Comparison of ENCODE assay signal across 1 cellular context in the genomic region with DNA sequence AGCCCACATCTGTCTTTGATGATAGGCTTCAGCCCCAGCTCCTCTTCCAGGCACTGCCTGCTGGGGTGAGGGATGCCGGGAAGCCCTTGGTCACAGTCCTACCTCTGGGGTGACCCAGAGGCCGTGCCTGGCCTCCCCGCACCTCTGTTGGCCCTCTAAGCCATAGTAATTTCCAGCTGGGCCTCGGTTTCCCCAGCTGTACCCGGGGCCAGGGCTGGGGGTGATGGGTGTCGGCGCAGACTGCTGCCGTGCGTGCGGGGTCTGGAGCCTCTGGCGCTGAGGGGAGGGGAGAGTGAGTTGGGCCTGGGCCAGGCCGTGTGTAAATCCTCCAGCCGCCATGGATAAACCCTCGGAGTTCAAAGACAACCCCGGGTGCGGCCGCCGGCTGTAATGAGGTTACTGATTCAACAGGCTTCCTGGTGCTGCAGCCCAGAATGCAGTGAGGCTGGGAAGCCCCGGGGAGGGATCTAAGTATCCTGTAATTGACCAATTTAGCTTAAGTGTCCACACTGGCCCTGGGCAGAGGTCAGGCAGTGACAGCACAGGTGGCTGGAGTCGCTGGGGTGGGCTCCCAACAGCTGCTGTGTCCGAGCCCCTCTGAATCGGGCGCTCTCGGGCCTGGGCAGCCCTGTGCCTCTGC.
TF ChIP-seq lines count a peak whose summit lies in the region.

No MANE protein-coding gene starts in this region.

TF ChIP-seq in HepG2, 621 proteins besides CTCF, POLR2A, EP300 and RAD21 (continued from another document and continues in another):
- TF ChIP-seq, protein P1, sequence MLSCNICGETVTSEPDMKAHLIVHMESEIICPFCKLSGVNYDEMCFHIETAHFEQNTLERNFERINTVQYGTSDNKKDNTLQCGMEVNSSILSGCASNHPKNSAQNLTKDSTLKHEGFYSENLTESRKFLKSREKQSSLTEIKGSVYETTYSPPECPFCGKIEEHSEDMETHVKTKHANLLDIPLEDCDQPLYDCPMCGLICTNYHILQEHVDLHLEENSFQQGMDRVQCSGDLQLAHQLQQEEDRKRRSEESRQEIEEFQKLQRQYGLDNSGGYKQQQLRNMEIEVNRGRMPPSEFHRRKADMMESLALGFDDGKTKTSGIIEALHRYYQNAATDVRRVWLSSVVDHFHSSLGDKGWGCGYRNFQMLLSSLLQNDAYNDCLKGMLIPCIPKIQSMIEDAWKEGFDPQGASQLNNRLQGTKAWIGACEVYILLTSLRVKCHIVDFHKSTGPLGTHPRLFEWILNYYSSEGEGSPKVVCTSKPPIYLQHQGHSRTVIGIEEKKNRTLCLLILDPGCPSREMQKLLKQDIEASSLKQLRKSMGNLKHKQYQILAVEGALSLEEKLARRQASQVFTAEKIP (CRISPR knock-in tag; IDR thresholded peaks at IDR 0.05; ENCODE audit: borderline replicate concordance) = no peak
- TF ChIP-seq ZNF564 (CRISPR knock-in tag; IDR thresholded peaks at IDR 0.05) = 0 out of 2 replicates have a peak, but pooled peaks have one; percentile 26
- peak; percentile 39; the same call in 1 of the 2 replicates for TF ChIP-seq KAT8 (CRISPR knock-in tag; IDR thresholded peaks at IDR 0.05)
- no peak for TF ChIP-seq ZNF556 (CRISPR knock-in tag; IDR thresholded peaks at IDR 0.05; ENCODE audit: borderline replicate concordance)
- TF ChIP-seq, protein P2, sequence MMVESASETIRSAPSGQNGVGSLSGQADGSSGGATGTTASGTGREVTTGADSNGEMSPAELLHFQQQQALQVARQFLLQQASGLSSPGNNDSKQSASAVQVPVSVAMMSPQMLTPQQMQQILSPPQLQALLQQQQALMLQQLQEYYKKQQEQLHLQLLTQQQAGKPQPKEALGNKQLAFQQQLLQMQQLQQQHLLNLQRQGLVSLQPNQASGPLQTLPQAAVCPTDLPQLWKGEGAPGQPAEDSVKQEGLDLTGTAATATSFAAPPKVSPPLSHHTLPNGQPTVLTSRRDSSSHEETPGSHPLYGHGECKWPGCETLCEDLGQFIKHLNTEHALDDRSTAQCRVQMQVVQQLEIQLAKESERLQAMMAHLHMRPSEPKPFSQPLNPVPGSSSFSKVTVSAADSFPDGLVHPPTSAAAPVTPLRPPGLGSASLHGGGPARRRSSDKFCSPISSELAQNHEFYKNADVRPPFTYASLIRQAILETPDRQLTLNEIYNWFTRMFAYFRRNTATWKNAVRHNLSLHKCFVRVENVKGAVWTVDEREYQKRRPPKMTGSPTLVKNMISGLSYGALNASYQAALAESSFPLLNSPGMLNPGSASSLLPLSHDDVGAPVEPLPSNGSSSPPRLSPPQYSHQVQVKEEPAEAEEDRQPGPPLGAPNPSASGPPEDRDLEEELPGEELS (CRISPR knock-in tag; IDR thresholded peaks at IDR 0.05) = peak; percentile 47
- TF ChIP-seq SP5 (CRISPR knock-in tag; IDR thresholded peaks at IDR 0.05; ENCODE audit: borderline replicate concordance, low read depth) = peak; percentile 11; the same call in 1 of the 2 replicates
- TF ChIP-seq, protein P3, sequence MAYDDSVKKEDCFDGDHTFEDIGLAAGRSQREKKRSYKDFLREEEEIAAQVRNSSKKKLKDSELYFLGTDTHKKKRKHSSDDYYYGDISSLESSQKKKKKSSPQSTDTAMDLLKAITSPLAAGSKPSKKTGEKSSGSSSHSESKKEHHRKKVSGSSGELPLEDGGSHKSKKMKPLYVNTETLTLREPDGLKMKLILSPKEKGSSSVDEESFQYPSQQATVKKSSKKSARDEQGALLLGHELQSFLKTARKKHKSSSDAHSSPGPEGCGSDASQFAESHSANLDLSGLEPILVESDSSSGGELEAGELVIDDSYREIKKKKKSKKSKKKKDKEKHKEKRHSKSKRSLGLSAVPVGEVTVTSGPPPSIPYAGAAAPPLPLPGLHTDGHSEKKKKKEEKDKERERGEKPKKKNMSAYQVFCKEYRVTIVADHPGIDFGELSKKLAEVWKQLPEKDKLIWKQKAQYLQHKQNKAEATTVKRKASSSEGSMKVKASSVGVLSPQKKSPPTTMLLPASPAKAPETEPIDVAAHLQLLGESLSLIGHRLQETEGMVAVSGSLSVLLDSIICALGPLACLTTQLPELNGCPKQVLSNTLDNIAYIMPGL (CRISPR knock-in tag; IDR thresholded peaks at IDR 0.05; ENCODE audit: borderline replicate concordance in 1 of 2, low read depth in 1 of 2) = peak in 1 of 2 experiments; percentile 37; a peak in 1 of 4 replicates
- TF ChIP-seq ZNF766 (CRISPR knock-in tag; IDR thresholded peaks at IDR 0.05; ENCODE audit: borderline replicate concordance) = peak; percentile 67; the same call in 1 of the 2 replicates
- no peak for TF ChIP-seq PRPF4 (IDR thresholded peaks at IDR 0.05; ENCODE audit: low read depth, low read length, poor library complexity, severe bottlenecking)
- TF ChIP-seq, protein P4, sequence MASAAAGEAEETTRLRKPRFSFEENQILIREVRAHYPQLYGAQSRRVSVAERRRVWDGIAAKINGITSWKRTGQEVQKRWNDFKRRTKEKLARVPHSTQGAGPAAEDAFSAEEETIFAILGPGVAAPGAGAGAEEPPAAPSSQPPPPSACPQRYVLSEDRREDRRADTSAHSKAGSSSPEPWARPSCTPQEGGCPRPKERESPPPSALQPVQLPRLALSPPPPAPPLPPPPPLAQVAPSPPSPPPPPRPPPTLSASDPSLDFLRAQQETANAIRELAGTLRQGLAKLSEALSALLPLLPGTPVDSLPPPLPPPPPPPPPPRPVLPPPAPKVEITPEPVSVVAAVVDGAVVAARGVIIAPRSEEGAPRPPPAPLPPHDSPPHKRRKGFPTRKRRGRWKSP (CRISPR knock-in tag; IDR thresholded peaks at IDR 0.05) = peak; percentile 37; the same call in 1 of the 2 replicates
- no peak for TF ChIP-seq KDM6A (CRISPR knock-in tag; IDR thresholded peaks at IDR 0.05; ENCODE audit: low read depth)
- no peak for TF ChIP-seq TBL1XR1 (IDR thresholded peaks at IDR 0.05; ENCODE audit: borderline replicate concordance, low read length, partially characterized antibody)
- no peak for TF ChIP-seq ZNF83 (CRISPR knock-in tag; IDR thresholded peaks at IDR 0.05; ENCODE audit: borderline replicate concordance)
- no peak for TF ChIP-seq NFRKB (IDR thresholded peaks at IDR 0.05)
- TF ChIP-seq DR1 (CRISPR knock-in tag; IDR thresholded peaks at IDR 0.05) = 0 out of 2 replicates have a peak, but pooled peaks have one; percentile 13
- TF ChIP-seq FOXA3 (CRISPR knock-in tag; IDR thresholded peaks at IDR 0.05) = peak; percentile 65
- no peak for TF ChIP-seq U2AF1 (optimal IDR thresholded peaks at IDR 0.05; ENCODE audit: low read depth, low read length)
- TF ChIP-seq, protein P5, sequence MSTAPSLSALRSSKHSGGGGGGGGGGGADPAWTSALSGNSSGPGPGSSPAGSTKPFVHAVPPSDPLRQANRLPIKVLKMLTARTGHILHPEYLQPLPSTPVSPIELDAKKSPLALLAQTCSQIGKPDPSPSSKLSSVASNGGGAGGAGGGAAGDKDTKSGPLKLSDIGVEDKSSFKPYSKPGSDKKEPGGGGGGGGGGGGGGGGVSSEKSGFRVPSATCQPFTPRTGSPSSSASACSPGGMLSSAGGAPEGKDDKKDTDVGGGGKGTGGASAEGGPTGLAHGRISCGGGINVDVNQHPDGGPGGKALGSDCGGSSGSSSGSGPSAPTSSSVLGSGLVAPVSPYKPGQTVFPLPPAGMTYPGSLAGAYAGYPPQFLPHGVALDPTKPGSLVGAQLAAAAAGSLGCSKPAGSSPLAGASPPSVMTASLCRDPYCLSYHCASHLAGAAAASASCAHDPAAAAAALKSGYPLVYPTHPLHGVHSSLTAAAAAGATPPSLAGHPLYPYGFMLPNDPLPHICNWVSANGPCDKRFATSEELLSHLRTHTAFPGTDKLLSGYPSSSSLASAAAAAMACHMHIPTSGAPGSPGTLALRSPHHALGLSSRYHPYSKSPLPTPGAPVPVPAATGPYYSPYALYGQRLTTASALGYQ (CRISPR knock-in tag; IDR thresholded peaks at IDR 0.05) = no peak
- TF ChIP-seq ZBED4 (CRISPR knock-in tag; IDR thresholded peaks at IDR 0.05; ENCODE audit: borderline replicate concordance) = peak; percentile 87; the same call in 1 of the 2 replicates
- no peak for TF ChIP-seq RERE (CRISPR knock-in tag; IDR thresholded peaks at IDR 0.05; ENCODE audit: low read depth)
- 0 out of 2 replicates have a peak, but pooled peaks have one; percentile 61 for TF ChIP-seq ZNF350 (CRISPR knock-in tag; IDR thresholded peaks at IDR 0.05; ENCODE audit: borderline replicate concordance, low read depth)
- TF ChIP-seq, protein P6, sequence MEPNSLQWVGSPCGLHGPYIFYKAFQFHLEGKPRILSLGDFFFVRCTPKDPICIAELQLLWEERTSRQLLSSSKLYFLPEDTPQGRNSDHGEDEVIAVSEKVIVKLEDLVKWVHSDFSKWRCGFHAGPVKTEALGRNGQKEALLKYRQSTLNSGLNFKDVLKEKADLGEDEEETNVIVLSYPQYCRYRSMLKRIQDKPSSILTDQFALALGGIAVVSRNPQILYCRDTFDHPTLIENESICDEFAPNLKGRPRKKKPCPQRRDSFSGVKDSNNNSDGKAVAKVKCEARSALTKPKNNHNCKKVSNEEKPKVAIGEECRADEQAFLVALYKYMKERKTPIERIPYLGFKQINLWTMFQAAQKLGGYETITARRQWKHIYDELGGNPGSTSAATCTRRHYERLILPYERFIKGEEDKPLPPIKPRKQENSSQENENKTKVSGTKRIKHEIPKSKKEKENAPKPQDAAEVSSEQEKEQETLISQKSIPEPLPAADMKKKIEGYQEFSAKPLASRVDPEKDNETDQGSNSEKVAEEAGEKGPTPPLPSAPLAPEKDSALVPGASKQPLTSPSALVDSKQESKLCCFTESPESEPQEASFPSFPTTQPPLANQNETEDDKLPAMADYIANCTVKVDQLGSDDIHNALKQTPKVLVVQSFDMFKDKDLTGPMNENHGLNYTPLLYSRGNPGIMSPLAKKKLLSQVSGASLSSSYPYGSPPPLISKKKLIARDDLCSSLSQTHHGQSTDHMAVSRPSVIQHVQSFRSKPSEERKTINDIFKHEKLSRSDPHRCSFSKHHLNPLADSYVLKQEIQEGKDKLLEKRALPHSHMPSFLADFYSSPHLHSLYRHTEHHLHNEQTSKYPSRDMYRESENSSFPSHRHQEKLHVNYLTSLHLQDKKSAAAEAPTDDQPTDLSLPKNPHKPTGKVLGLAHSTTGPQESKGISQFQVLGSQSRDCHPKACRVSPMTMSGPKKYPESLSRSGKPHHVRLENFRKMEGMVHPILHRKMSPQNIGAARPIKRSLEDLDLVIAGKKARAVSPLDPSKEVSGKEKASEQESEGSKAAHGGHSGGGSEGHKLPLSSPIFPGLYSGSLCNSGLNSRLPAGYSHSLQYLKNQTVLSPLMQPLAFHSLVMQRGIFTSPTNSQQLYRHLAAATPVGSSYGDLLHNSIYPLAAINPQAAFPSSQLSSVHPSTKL (CRISPR knock-in tag; IDR thresholded peaks at IDR 0.05) = peak; percentile 56; the same call in 1 of the 2 replicates
- no peak for TF ChIP-seq NFIB (CRISPR knock-in tag; IDR thresholded peaks at IDR 0.05; ENCODE audit: borderline replicate concordance)
- TF ChIP-seq RAD51 (IDR thresholded peaks at IDR 0.05; ENCODE audit: borderline replicate concordance) = no peak
- TF ChIP-seq, protein P7, sequence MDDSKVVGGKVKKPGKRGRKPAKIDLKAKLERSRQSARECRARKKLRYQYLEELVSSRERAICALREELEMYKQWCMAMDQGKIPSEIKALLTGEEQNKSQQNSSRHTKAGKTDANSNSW (CRISPR knock-in tag; IDR thresholded peaks at IDR 0.05; ENCODE audit: borderline replicate concordance) = no peak
- TF ChIP-seq YY1 (IDR thresholded peaks at IDR 0.05; ENCODE audit: insufficient read depth, insufficient replicate concordance, low read depth, low read length) = peak; percentile 87
